Comparison of ENCODE assay signal across 9 cellular contexts in genomic region chr3:52681610-52682009, GRCh38. TPM values are rescaled to one million over a fixed set of nuclear protein-coding genes. Genes with fewer than 3 reads are reported as not detected.
A peak's percentile ranks its signal among the peaks of the same experiment; 100 is the strongest.
DNase-seq lines count a peak whose midpoint lies in the region; TF ChIP-seq lines count a peak whose summit lies in the region.
"Had no signal": no experiment of that assay in that cellular context is flagged by ENCODE, and none has a peak within 500 bp of the region (broad histone marks: within the 10 kb centered on the region; RNA-seq: fewer than 3 reads in every experiment).

No MANE protein-coding gene starts in this region.

- H3K4me3 ChIP-seq in GM06990 (replicated peaks; ENCODE audit: low read depth, low read length) (peak overlapping the region; percentile 9; the same call in 1 of the 2 replicates), endocrine pancreas (ENCODE audit: control insufficient read depth, insufficient read depth, low read length) (no peak overlapping the region), skeletal muscle tissue (ENCODE audit: low read length in 3 of 3) (no peak overlapping the region)
- H3K4me3 ChIP-seq: lung had no signal

- H3K27ac ChIP-seq in skeletal muscle tissue (ENCODE audit: low read depth, low read length): peak overlapping the region; percentile 16

- H3K9me3 ChIP-seq in endocrine pancreas (ENCODE audit: control insufficient read depth, low read length) (no peaks in the 10 kb centered on the region), skeletal muscle tissue (ENCODE audit: control insufficient read depth in 3 of 3, low read length in 3 of 3) (no peaks in the 10 kb centered on the region)

- H3K27me3 ChIP-seq in GM06990 (replicated peaks; ENCODE audit: control insufficient read depth, insufficient read depth, low read length) (no peaks in the 10 kb centered on the region), endocrine pancreas (ENCODE audit: control insufficient read depth, insufficient read depth, low read length) (no peaks in the 10 kb centered on the region), skeletal muscle tissue (ENCODE audit: control insufficient read depth in 3 of 3, insufficient read depth in 3 of 3, low read length in 3 of 3) (no peaks in the 10 kb centered on the region)

- H3K4me1 ChIP-seq in endocrine pancreas (ENCODE audit: control insufficient read depth, insufficient read depth, low read length) (peaks cover 22% of the 10 kb centered on the region), skeletal muscle tissue (ENCODE audit: control insufficient read depth in 3 of 3, insufficient read depth in 3 of 3, low read length in 3 of 3) (peaks cover 13 to 31% (median 25%) of the 10 kb centered on the region in 3 donors)

- TF ChIP-seq CTCF in GM06990 (IDR thresholded peaks at IDR 0.05; ENCODE audit: insufficient read depth, low read length, poor library complexity, severe bottlenecking): no peak

- no peak for DNase-seq in GM06990 (ENCODE audit: extremely low read depth, insufficient read length)
- peak; percentile 48 for DNase-seq in NOMO-1 treated with DMSO at 0.1 percent for 48 hours (lab: John Stamatoyannopoulos, UW; ENCODE audit: unreplicated experiment)
- no peak for DNase-seq in NCI-H69 (lab: John Stamatoyannopoulos, UW)
- no peak for DNase-seq in GDM1 (lab: John Stamatoyannopoulos, UW)
- DNase-seq in islet precursor cell: no peak
- DNase-seq: NCI-H774 had no signal

- peaks cover 10% of the 10 kb centered on the region for H3K36me3 ChIP-seq in GM06990 (ENCODE audit: control insufficient read depth, insufficient read depth, low read length)
- H3K36me3 ChIP-seq in endocrine pancreas (ENCODE audit: control insufficient read depth, insufficient read depth, low read length): no peaks in the 10 kb centered on the region
- H3K36me3 ChIP-seq in skeletal muscle tissue (ENCODE audit: control insufficient read depth in 3 of 3, insufficient read depth in 3 of 3, low read length in 3 of 3): peaks cover 25 to 36% (median 30%) of the 10 kb centered on the region in 3 donors

- H3K9ac ChIP-seq in endocrine pancreas (ENCODE audit: control insufficient read depth, insufficient read depth, low read length) (peak overlapping the region; percentile 60), skeletal muscle tissue (ENCODE audit: low read depth in 1 of 3, low read length in 3 of 3) (peak overlapping the region in 2 of 3 donors; percentile 25 to 28)

RNA-seq across cellular contexts. Expression of gene PBRM1, which starts 4.1 kb away (rescaled TPM):
- total RNA-seq in skeletal muscle tissue: 62.6 TPM

RNA-seq across cellular contexts. Expression of gene GNL3, which starts 4.2 kb away (rescaled TPM):
- total RNA-seq in skeletal muscle tissue: 45.4 TPM

RNA-seq across cellular contexts. Expression of gene GLT8D1, which starts 24.0 kb away (rescaled TPM):
- 61.1 TPM for total RNA-seq in skeletal muscle tissue

RNA-seq across cellular contexts. Expression of gene SPCS1, which starts 24.3 kb away (rescaled TPM):
- total RNA-seq in skeletal muscle tissue: 43.3 TPM
